ENCODE assay signal across 9 cellular contexts in genomic region chr1:1206376-1207253, GRCh38. TPM values are rescaled to one million over a fixed set of nuclear protein-coding genes. Genes with fewer than 3 reads are reported as not detected.
A peak's percentile ranks its signal among the peaks of the same experiment; 100 is the strongest.
DNase-seq lines count a peak whose midpoint lies in the region; ATAC-seq and TF ChIP-seq lines count a peak whose summit lies in the region.
"Had no signal": no experiment of that assay in that cellular context is flagged by ENCODE, and none has a peak within 500 bp of the region (broad histone marks: within the 10 kb centered on the region; RNA-seq: fewer than 3 reads in every experiment).

TNFRSF18 (minus strand) TSS chr1:1206592; CDS start chr1:1206571, 21 bp downstream.

- no peak for TF ChIP-seq POLR2A in esophagus squamous epithelium (IDR thresholded peaks at IDR 0.05)

- TF ChIP-seq CTCF in HEK293 (tag by site-specific recombination; IDR thresholded peaks at IDR 0.05) (no peak), esophagus squamous epithelium (IDR thresholded peaks at IDR 0.05) (no peak)

- ATAC-seq in GM19463 (IDR thresholded peaks at IDR 0.05; ENCODE audit: unreplicated experiment), result no peak

- 0 to 27% methylated on average over 5 to 6 of the region's 59 CpGs for WGBS in esophagus squamous epithelium, 2 donors

- no peak within 1 kb of the TSS for H3K27ac ChIP-seq in HEK293 (ENCODE audit: extremely low read depth, low read depth, low read length)
- peak within 1 kb of the TSS in 2 of 4 donors; percentile 1 to 18 for H3K27ac ChIP-seq in esophagus squamous epithelium
- H3K27ac ChIP-seq in skin epidermis, result peak within 1 kb of the TSS in 19 of 21 experiments; percentile 25 to 86 (median 68)

- H3K36me3 ChIP-seq in HEK293 (ENCODE audit: control insufficient read depth in 2 of 2, insufficient read depth in 1 of 2, low read length in 2 of 2) (no peaks in the 10 kb centered on the region), esophagus squamous epithelium (no peaks in the 10 kb centered on the region)

- intact Hi-C loops in esophagus squamous epithelium (cut with DNase I), result no loop called here

- H3K9me3 ChIP-seq in HEK293 (ENCODE audit: control insufficient read depth, insufficient read depth, low read depth, low read length) (no peaks in the 10 kb centered on the region), esophagus squamous epithelium (no peaks in the 10 kb centered on the region)

- no peak within 1 kb of the TSS for H3K4me3 ChIP-seq in HEK293 (ENCODE audit: low read depth, low read length)
- H3K4me3 ChIP-seq in esophagus squamous epithelium, result peak within 1 kb of the TSS; percentile 17 to 61 (median 30)
- H3K4me3 ChIP-seq in skin epidermis, result peak within 1 kb of the TSS; percentile 20 to 50 (median 42)

- H3K4me1 ChIP-seq in HEK293 (ENCODE audit: control insufficient read depth, insufficient read depth, low read length) (peaks cover 3% of the 10 kb centered on the region; the same call in 1 of the 2 replicates), esophagus squamous epithelium (peaks cover 26 to 59% (median 34%) of the 10 kb centered on the region in 3 donors)

- POLR2A ChIA-PET in HEK293 (lab: Yijun Ruan, JAX), result interaction anchor here (0.6 to 1.9 kb wide), 2 partner anchors 24 to 139 kb away, joined by 3 to 5 read pairs; no protein-coding TSS in a partner anchor

- peaks cover 0 to 80% (median 0%) of the 10 kb centered on the region in 4 donors for H3K27me3 ChIP-seq in esophagus squamous epithelium

- CTCF ChIA-PET in HEK293 (lab: Yijun Ruan, JAX), result interaction anchor here (0.5 kb wide), 1 partner anchor 85 kb away, joined by 3 read pairs; no protein-coding TSS in a partner anchor

- peak; percentile 72 for DNase-seq in activated CD4-positive, CD25-positive, alpha-beta regulatory T cell treated with anti-CD3 and anti-CD28 coated beads, Interleukin-2, amount 50 U/mL, for 72 hours
- DNase-seq in esophagus squamous epithelium (lab: John Stamatoyannopoulos, UW) (no peak), NCI-H1930 (lab: John Stamatoyannopoulos, UW) (no peak), NCI-H1092 treated with DMSO at 0.1 percent for 48 hours (lab: John Stamatoyannopoulos, UW) (no peak), globus pallidus (ENCODE audit: low spot score) (no peak)

TF ChIP-seq in HEK293, 187 proteins besides CTCF, POLR2A, EP300 and RAD21:
- TF ChIP-seq KLF17 (tag by site-specific recombination; IDR thresholded peaks at IDR 0.05) (no peak), GFI1B (tag by site-specific recombination; IDR thresholded peaks at IDR 0.05) (no peak), ZNF26 (tag by site-specific recombination; IDR thresholded peaks at IDR 0.05) (no peak), GLIS1 (tag by site-specific recombination; IDR thresholded peaks at IDR 0.05) (peak; percentile 73), REST (tag by site-specific recombination; IDR thresholded peaks at IDR 0.05) (no peak), PATZ1 (tag by site-specific recombination; IDR thresholded peaks at IDR 0.05) (0 out of 2 replicates have a peak, but pooled peaks have one; percentile 29), ZNF18 (tag by site-specific recombination; IDR thresholded peaks at IDR 0.05) (no peak), EGR2 (tag by site-specific recombination; IDR thresholded peaks at IDR 0.05; ENCODE audit: low read depth) (no peak), GLIS2 (tag by site-specific recombination; IDR thresholded peaks at IDR 0.05) (peak; percentile 69), SP2 (tag by site-specific recombination; IDR thresholded peaks at IDR 0.05) (no peak), ZNF221 (tag by site-specific recombination; IDR thresholded peaks at IDR 0.05; ENCODE audit: borderline replicate concordance) (no peak), ZNF280C (tag by site-specific recombination; IDR thresholded peaks at IDR 0.05) (no peak), ZFP3 (tag by site-specific recombination; IDR thresholded peaks at IDR 0.05; ENCODE audit: low read depth) (no peak)

RNA-seq across cellular contexts. Expression of gene TNFRSF18, which starts in this region (rescaled TPM):
- 10 to 100 TPM in 1 of 4 donors, 1 to 10 TPM in 3; 2.0 to 21.0 (median 2.8) TPM for total RNA-seq in esophagus squamous epithelium
- total RNA-seq: neural crest cell had no signal
